In genomic region chr11:65559535-65559934, GRCh38 we compare ENCODE assay signal across 7 cellular contexts. TPM values are rescaled to one million over a fixed set of nuclear protein-coding genes. Genes with fewer than 3 reads are reported as not detected.
DNase-seq lines count a peak whose midpoint lies in the region; ATAC-seq and TF ChIP-seq lines count a peak whose summit lies in the region.

No MANE protein-coding gene starts in this region.

- H3K9me3 Mint-ChIP-seq in activated CD8-positive, alpha-beta T cell treated with anti-CD3 and anti-CD28 coated beads, Interleukin-2, amount 10 ng/mL, durations not matched to agents 7 days and 5 days (ENCODE audit: insufficient read depth): no peaks in the 10 kb centered on the region
- H3K9me3 Mint-ChIP-seq in stimulated activated effector memory CD8-positive, alpha-beta T cell treated with anti-CD3 and anti-CD28 coated beads, Interleukin-12 subunit alpha, Interleukin-12 subunit beta, amount 100 ng/mL, for 72 hours: no peaks in the 10 kb centered on the region

- H3K27ac Mint-ChIP-seq in activated CD8-positive, alpha-beta T cell treated with anti-CD3 and anti-CD28 coated beads, Interleukin-2, amount 10 ng/mL, durations not matched to agents 7 days and 5 days: peak overlapping the region; percentile 14
- H3K27ac Mint-ChIP-seq in stimulated activated effector memory CD8-positive, alpha-beta T cell treated with anti-CD3 and anti-CD28 coated beads, Interleukin-12 subunit alpha, Interleukin-12 subunit beta, amount 100 ng/mL, for 72 hours: peak overlapping the region; percentile 90

- H3K36me3 Mint-ChIP-seq in activated CD8-positive, alpha-beta T cell treated with anti-CD3 and anti-CD28 coated beads, Interleukin-2, amount 10 ng/mL, durations not matched to agents 7 days and 5 days (ENCODE audit: low read depth): no peaks in the 10 kb centered on the region
- peaks cover 5% of the 10 kb centered on the region for H3K36me3 Mint-ChIP-seq in stimulated activated effector memory CD8-positive, alpha-beta T cell treated with anti-CD3 and anti-CD28 coated beads, Interleukin-12 subunit alpha, Interleukin-12 subunit beta, amount 100 ng/mL, for 72 hours

- CTCF ChIA-PET in HEK293 (lab: Yijun Ruan, JAX): interaction anchor here (0.5 to 5.3 kb wide), 6 partner anchors 8 to 231 kb away, joined by 3 to 44 read pairs (median 4); partner anchors contain the start of genes FAM89B and ZNRD2
- CTCF ChIA-PET in activated CD8-positive, alpha-beta T cell treated with anti-CD3 and anti-CD28 coated beads, Interleukin-2, amount 10 ng/mL, durations not matched to agents 7 days and 5 days (lab: Charles Lee): interaction anchor here (2.7 to 2.8 kb wide), 2 partner anchors 18 to 29 kb away, joined by 12 to 25 read pairs; no protein-coding TSS in a partner anchor

- H3K27me3 Mint-ChIP-seq in activated CD8-positive, alpha-beta T cell treated with anti-CD3 and anti-CD28 coated beads, Interleukin-2, amount 10 ng/mL, durations not matched to agents 7 days and 5 days (ENCODE audit: low read depth): no peaks in the 10 kb centered on the region

- H3K36me3 ChIP-seq in HEK293 (ENCODE audit: control insufficient read depth in 2 of 2, insufficient read depth in 1 of 2, low read length in 2 of 2) (peaks cover 0 to under 1% of the 10 kb centered on the region in 2 experiments; a peak in 1 of 3 replicates), right atrium auricular region (no peaks in the 10 kb centered on the region)

- peaks cover 55% of the 10 kb centered on the region for H3K4me1 Mint-ChIP-seq in activated CD8-positive, alpha-beta T cell treated with anti-CD3 and anti-CD28 coated beads, Interleukin-2, amount 10 ng/mL, durations not matched to agents 7 days and 5 days (ENCODE audit: low read depth)
- H3K4me1 Mint-ChIP-seq in stimulated activated effector memory CD8-positive, alpha-beta T cell treated with anti-CD3 and anti-CD28 coated beads, Interleukin-12 subunit alpha, Interleukin-12 subunit beta, amount 100 ng/mL, for 72 hours: peaks cover 59% of the 10 kb centered on the region

- no peak for ATAC-seq in activated CD8-positive, alpha-beta T cell treated with anti-CD3 and anti-CD28 coated beads, Interleukin-2, amount 10 ng/mL, durations not matched to agents 7 days and 5 days
- peak; percentile 72 for ATAC-seq in stimulated activated effector memory CD8-positive, alpha-beta T cell treated with anti-CD3 and anti-CD28 coated beads, Interleukin-12 subunit alpha, Interleukin-12 subunit beta, amount 100 ng/mL, for 72 hours
- no peak for ATAC-seq in omental fat pad (ENCODE audit: low FRiP score)
- ATAC-seq in HG02798 (IDR thresholded peaks at IDR 0.05; ENCODE audit: poor library complexity, unreplicated experiment): no peak

- no peak for DNase-seq in activated CD8-positive, alpha-beta T cell treated with anti-CD3 and anti-CD28 coated beads, Interleukin-2, amount 10 ng/mL, durations not matched to agents 7 days and 5 days
- DNase-seq in right atrium auricular region (ENCODE audit: low spot score) (no peak), omental fat pad (ENCODE audit: low spot score) (no peak), NCI-H526 (lab: John Stamatoyannopoulos, UW) (no peak)
- DNase-seq in stimulated activated effector memory CD8-positive, alpha-beta T cell treated with anti-CD3 and anti-CD28 coated beads, Interleukin-12 subunit alpha, Interleukin-12 subunit beta, amount 100 ng/mL, for 72 hours (ENCODE audit: low spot score in 2 of 2): no peak

- TF ChIP-seq CTCF in HEK293 (tag by site-specific recombination; IDR thresholded peaks at IDR 0.05) (no peak), right atrium auricular region (IDR thresholded peaks at IDR 0.05) (no peak), omental fat pad (IDR thresholded peaks at IDR 0.05) (no peak)

- no peaks in the 10 kb centered on the region for H3K27me3 ChIP-seq in right atrium auricular region

- H3K27ac ChIP-seq in HEK293 (ENCODE audit: extremely low read depth, low read depth, low read length): peak overlapping the region; percentile 81; the same call in 1 of the 2 replicates
- H3K27ac ChIP-seq in right atrium auricular region: peak overlapping the region; percentile 98

- H3K9me3 ChIP-seq in HEK293 (ENCODE audit: control insufficient read depth, insufficient read depth, low read depth, low read length): no peaks in the 10 kb centered on the region
- no peaks in the 10 kb centered on the region for H3K9me3 ChIP-seq in right atrium auricular region

- POLR2A ChIA-PET in HEK293 (lab: Yijun Ruan, JAX): interaction anchor here (0.9 to 4.1 kb wide), 8 partner anchors 11 to 137 kb away, joined by 3 to 41 read pairs (median 10); partner anchors contain the start of genes EHBP1L1, FAM89B, NEAT1 and SCYL1
- POLR2A ChIA-PET in activated CD8-positive, alpha-beta T cell treated with anti-CD3 and anti-CD28 coated beads, Interleukin-2, amount 10 ng/mL, durations not matched to agents 7 days and 5 days (lab: Charles Lee): interaction anchor here (0.6 to 3.3 kb wide), 6 partner anchors 10 to 68 kb away, joined by 3 to 13 read pairs (median 3); partner anchors contain the start of gene ZNRD2

- H3K4me3 Mint-ChIP-seq in activated CD8-positive, alpha-beta T cell treated with anti-CD3 and anti-CD28 coated beads, Interleukin-2, amount 10 ng/mL, durations not matched to agents 7 days and 5 days: peak overlapping the region; percentile 36
- H3K4me3 Mint-ChIP-seq in stimulated activated effector memory CD8-positive, alpha-beta T cell treated with anti-CD3 and anti-CD28 coated beads, Interleukin-12 subunit alpha, Interleukin-12 subunit beta, amount 100 ng/mL, for 72 hours: peak overlapping the region; percentile 75

- H3K4me1 ChIP-seq in HEK293 (ENCODE audit: control insufficient read depth, insufficient read depth, low read length): peaks cover 19% of the 10 kb centered on the region
- peaks cover 0 to 60% of the 10 kb centered on the region in 2 donors for H3K4me1 ChIP-seq in right atrium auricular region

- H3K4me3 ChIP-seq in HEK293 (ENCODE audit: low read depth, low read length) (no peak overlapping the region), right atrium auricular region (no peak overlapping the region)

TF ChIP-seq in HEK293, 187 proteins besides CTCF, POLR2A, EP300 and RAD21:
- TF ChIP-seq ZNF16 (tag by site-specific recombination; IDR thresholded peaks at IDR 0.05; ENCODE audit: low read depth): peak; percentile 69; the same call in 1 of the 2 replicates
- TF ChIP-seq, protein P1, sequence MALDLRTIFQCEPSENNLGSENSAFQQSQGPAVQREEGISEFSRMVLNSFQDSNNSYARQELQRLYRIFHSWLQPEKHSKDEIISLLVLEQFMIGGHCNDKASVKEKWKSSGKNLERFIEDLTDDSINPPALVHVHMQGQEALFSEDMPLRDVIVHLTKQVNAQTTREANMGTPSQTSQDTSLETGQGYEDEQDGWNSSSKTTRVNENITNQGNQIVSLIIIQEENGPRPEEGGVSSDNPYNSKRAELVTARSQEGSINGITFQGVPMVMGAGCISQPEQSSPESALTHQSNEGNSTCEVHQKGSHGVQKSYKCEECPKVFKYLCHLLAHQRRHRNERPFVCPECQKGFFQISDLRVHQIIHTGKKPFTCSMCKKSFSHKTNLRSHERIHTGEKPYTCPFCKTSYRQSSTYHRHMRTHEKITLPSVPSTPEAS (tag by site-specific recombination; IDR thresholded peaks at IDR 0.05): no peak
- peak; percentile 69; the same call in 1 of the 2 replicates for TF ChIP-seq ZBTB17 (tag by site-specific recombination; IDR thresholded peaks at IDR 0.05)

RNA-seq across cellular contexts. Expression of gene LTBP3, which starts 1.4 kb away (rescaled TPM):
- 10 to 100 TPM; 64.7 to 70.8 TPM for total RNA-seq in activated CD8-positive, alpha-beta T cell treated with anti-CD3 and anti-CD28 coated beads, Interleukin-2, amount 10 ng/mL, durations not matched to agents 7 days and 5 days
- total RNA-seq in right atrium auricular region: 100 to 1,000 TPM; 114 to 161 TPM
- total RNA-seq in omental fat pad: 10 to 100 TPM; 67.3 to 84.8 (median 76.5) TPM

RNA-seq across cellular contexts. Expression of gene ZNRD2, which starts 10.7 kb away (rescaled TPM):
- total RNA-seq in activated CD8-positive, alpha-beta T cell treated with anti-CD3 and anti-CD28 coated beads, Interleukin-2, amount 10 ng/mL, durations not matched to agents 7 days and 5 days: 10 to 100 TPM; 39.2 to 40.7 TPM
- 10 to 100 TPM; 36.1 to 50.6 TPM for total RNA-seq in right atrium auricular region
- total RNA-seq in omental fat pad: 10 to 100 TPM; 41.1 to 56.1 (median 50.1) TPM

RNA-seq across cellular contexts. Expression of gene FAM89B, which starts 12.8 kb away (rescaled TPM):
- 10 to 100 TPM; 32.0 to 33.6 TPM for total RNA-seq in activated CD8-positive, alpha-beta T cell treated with anti-CD3 and anti-CD28 coated beads, Interleukin-2, amount 10 ng/mL, durations not matched to agents 7 days and 5 days
- total RNA-seq in right atrium auricular region: 10 to 100 TPM; 25.7 to 51.0 TPM
- 10 to 100 TPM; 29.1 to 37.4 (median 33.1) TPM for total RNA-seq in omental fat pad

RNA-seq across cellular contexts. Expression of gene EHBP1L1, which starts 16.3 kb away (rescaled TPM):
- total RNA-seq in activated CD8-positive, alpha-beta T cell treated with anti-CD3 and anti-CD28 coated beads, Interleukin-2, amount 10 ng/mL, durations not matched to agents 7 days and 5 days: 10 to 100 TPM; 94.4 to 95.3 TPM
- total RNA-seq in right atrium auricular region (10 to 100 TPM; 20.5 to 85.3 TPM), omental fat pad (100 to 1,000 TPM in 1 of 4 donors, 10 to 100 TPM in 3; 21.2 to 125 (median 65.6) TPM)

RNA-seq across cellular contexts. Expression of gene SCYL1, which starts 34.7 kb away (rescaled TPM):
- total RNA-seq in activated CD8-positive, alpha-beta T cell treated with anti-CD3 and anti-CD28 coated beads, Interleukin-2, amount 10 ng/mL, durations not matched to agents 7 days and 5 days: 10 to 100 TPM; 68.0 to 69.5 TPM
- total RNA-seq in right atrium auricular region (10 to 100 TPM; 71.8 to 89.7 TPM), omental fat pad (100 to 1,000 TPM in 1 of 4 donors, 10 to 100 TPM in 3; 75.4 to 105 (median 88.8) TPM)
